In genomic region chr1:29306471-29307140, GRCh38 we compare ENCODE assay signal across 26 cellular contexts.
DNase-seq lines count a peak whose midpoint lies in the region; ATAC-seq and TF ChIP-seq lines count a peak whose summit lies in the region.
"Had no signal": no experiment of that assay in that cellular context is flagged by ENCODE, and none has a peak within 500 bp of the region (broad histone marks: within the 10 kb centered on the region; RNA-seq: fewer than 3 reads in every experiment).

No MANE protein-coding gene starts in this region.

- H2BK5ac ChIP-seq in IMR-90 (ENCODE audit: low read depth, low read length, poor library complexity, severe bottlenecking) (no peak overlapping the region), neuronal stem cell (ENCODE audit: low read length) (no peak overlapping the region)

- no peak overlapping the region for H3K27ac Mint-ChIP-seq in chondrocyte (ENCODE audit: unreplicated experiment)
- H3K27ac Mint-ChIP-seq in activated T-cell treated with anti-CD3 and anti-CD28 coated beads, Interleukin-2, amount 50 U/mL, for 72 hours, result no peak overlapping the region
- H3K27ac Mint-ChIP-seq: CD4-positive, CD25-positive, alpha-beta regulatory T cell had no signal

- TF ChIP-seq CTCF in left ventricle myocardium inferior (IDR thresholded peaks at IDR 0.05; ENCODE audit: borderline replicate concordance) (no peak), IMR-90 (conservative IDR thresholded peaks at IDR 0.05; ENCODE audit: low read depth, low read length) (no peak), chondrocyte (IDR thresholded peaks at IDR 0.05) (no peak)

- no peak overlapping the region for H3K4me3 ChIP-seq in left ventricle myocardium inferior
- no peak overlapping the region for H3K4me3 ChIP-seq in IMR-90 (ENCODE audit: insufficient read depth, low read depth, low read length)
- no peak overlapping the region for H3K4me3 ChIP-seq in neuronal stem cell (ENCODE audit: low read length in 2 of 2)
- H3K4me3 ChIP-seq: BLaER1, GM23338, HAP-1, SJSA1 had no signal

- no peak overlapping the region for H3K9ac ChIP-seq in IMR-90 (ENCODE audit: low read depth, low read length)
- no peak overlapping the region for H3K9ac ChIP-seq in neuronal stem cell (ENCODE audit: low read depth, low read length, poor library complexity)
- H3K9ac ChIP-seq: BLaER1 had no signal

- no peaks in the 10 kb centered on the region for H3K9me3 ChIP-seq in left ventricle myocardium inferior (replicated peaks)
- no peaks in the 10 kb centered on the region for H3K9me3 ChIP-seq in IMR-90 (ENCODE audit: control insufficient read depth, insufficient read depth, low read length)
- no peaks in the 10 kb centered on the region for H3K9me3 ChIP-seq in neuronal stem cell (replicated peaks in 1 of 2; ENCODE audit: control insufficient read depth in 2 of 2, insufficient read depth in 1 of 2, low read depth in 1 of 2, low read length in 2 of 2)
- H3K9me3 ChIP-seq: BLaER1, HAP-1, SJSA1 had no signal

- WGBS in IMR-90 (ENCODE audit: extremely low coverage in 2 of 2, insufficient read length in 1 of 2), 2 experiments, result 88% methylated on average over 5 of the region's 10 CpGs; no CpG with 5 or more reads in 1 of the 2 experiments
- no CpG with 5 or more reads among the region's 10 CpGs for WGBS in neuronal stem cell (ENCODE audit: extremely low coverage in 2 of 2, insufficient read length in 2 of 2, insufficient replicate concordance in 1 of 2), 2 donors

- H3K4me1 ChIP-seq in left ventricle myocardium inferior, result no peaks in the 10 kb centered on the region
- H3K4me1 ChIP-seq in IMR-90 (ENCODE audit: control insufficient read depth, insufficient read depth, low read length), result no peaks in the 10 kb centered on the region
- H3K4me1 ChIP-seq in neuronal stem cell (ENCODE audit: control insufficient read depth in 2 of 2, insufficient read depth in 1 of 2, low read depth in 1 of 2, low read length in 2 of 2), result peaks cover 0 to 2% of the 10 kb centered on the region in 2 donors
- H3K4me1 ChIP-seq: SJSA1 had no signal

- peak; percentile 40 for DNase-seq in Right ventricle myocardium inferior (ENCODE audit: missing footprints)
- no peak for DNase-seq in left ventricle myocardium inferior
- DNase-seq in IMR-90, result no peak
- peak; percentile 73 for DNase-seq in chondrocyte (ENCODE audit: low spot score)
- no peak for DNase-seq in neuronal stem cell (ENCODE audit: low spot score)
- no peak for DNase-seq in activated T-cell treated with anti-CD3 and anti-CD28 coated beads, Interleukin-2, amount 50 U/mL, for 72 hours
- DNase-seq in ACHN, result no peak
- DNase-seq: CD4-positive, CD25-positive, alpha-beta regulatory T cell; DMS153; DND-41; KBM-7; MV-4-11; NCI-H1105; NCI-H1436 treated with DMSO at 0.1 percent for 48 hours; NCI-H187 treated with DMSO at 0.1 percent for 48 hours; NCI-H446 treated with DMSO at 0.1 percent for 48 hours; NCI-H526; NCI-H82; NK-92 treated with Interleukin-12 subunit alpha and Interleukin-12 subunit beta, amount 100 ng/mL, for 24 hours; PC-3; Right ventricle myocardium superior had no signal

- no peak overlapping the region for H4K5ac ChIP-seq in IMR-90 (ENCODE audit: low read depth, low read length)

- no peaks in the 10 kb centered on the region for H3K4me1 Mint-ChIP-seq in chondrocyte (ENCODE audit: low read depth)
- no peaks in the 10 kb centered on the region for H3K4me1 Mint-ChIP-seq in activated T-cell treated with anti-CD3 and anti-CD28 coated beads, Interleukin-2, amount 50 U/mL, for 72 hours (ENCODE audit: low read depth)
- H3K4me1 Mint-ChIP-seq: CD4-positive, CD25-positive, alpha-beta regulatory T cell had no signal

- H3K27me3 Mint-ChIP-seq in chondrocyte (ENCODE audit: low read depth), result no peaks in the 10 kb centered on the region
- no peaks in the 10 kb centered on the region for H3K27me3 Mint-ChIP-seq in activated T-cell treated with anti-CD3 and anti-CD28 coated beads, Interleukin-2, amount 50 U/mL, for 72 hours (ENCODE audit: low read depth)

- H2BK120ac ChIP-seq in IMR-90 (ENCODE audit: low read depth, low read length) (no peak overlapping the region), neuronal stem cell (ENCODE audit: low read depth, low read length) (no peak overlapping the region)

- H3K36me3 ChIP-seq in left ventricle myocardium inferior, result peaks cover 7% of the 10 kb centered on the region
- peaks cover 12% of the 10 kb centered on the region; the same call in 1 of the 2 replicates for H3K36me3 ChIP-seq in IMR-90 (ENCODE audit: control insufficient read depth, insufficient read depth, low read length)
- H3K36me3 ChIP-seq in neuronal stem cell (replicated peaks in 1 of 2; ENCODE audit: control insufficient read depth in 2 of 2, insufficient read depth in 2 of 2, low read length in 2 of 2), result peaks cover 0 to 5% of the 10 kb centered on the region in 2 donors
- H3K36me3 ChIP-seq: BLaER1, SJSA1 had no signal

- peaks cover 2% of the 10 kb centered on the region for H3K9me3 Mint-ChIP-seq in chondrocyte (ENCODE audit: low read depth)
- peaks cover 0 to 3% of the 10 kb centered on the region in 2 donors for H3K9me3 Mint-ChIP-seq in activated T-cell treated with anti-CD3 and anti-CD28 coated beads, Interleukin-2, amount 50 U/mL, for 72 hours
- H3K9me3 Mint-ChIP-seq: GM23338 had no signal

- H2BK15ac ChIP-seq in IMR-90 (ENCODE audit: low read depth, low read length) (no peak overlapping the region), neuronal stem cell (ENCODE audit: low read length) (no peak overlapping the region)

- no peak for ATAC-seq in Right ventricle myocardium inferior
- peak; percentile 40; the same call in 1 of the 2 replicates for ATAC-seq in IMR-90 (ENCODE audit: low read depth)
- no peak for ATAC-seq in activated T-cell treated with anti-CD3 and anti-CD28 coated beads, Interleukin-2, amount 50 U/mL, for 72 hours (replicated peaks in 1 of 2)
- ATAC-seq in HG02938 (IDR thresholded peaks at IDR 0.05; ENCODE audit: unreplicated experiment), result no peak
- ATAC-seq: GM23338, PC-3 had no signal

- no peak for TF ChIP-seq POLR2A in IMR-90 (IDR thresholded peaks at IDR 0.05; ENCODE audit: low read depth, low read length)

- no peak overlapping the region for H3K4me3 Mint-ChIP-seq in chondrocyte (ENCODE audit: unreplicated experiment)
- H3K4me3 Mint-ChIP-seq in activated T-cell treated with anti-CD3 and anti-CD28 coated beads, Interleukin-2, amount 50 U/mL, for 72 hours, result no peak overlapping the region
- H3K4me3 Mint-ChIP-seq: CD4-positive, CD25-positive, alpha-beta regulatory T cell; GM23338 had no signal

- H3K4ac ChIP-seq in IMR-90 (ENCODE audit: low read depth, low read length) (no peak overlapping the region), neuronal stem cell (ENCODE audit: low read length) (no peak overlapping the region)

- H3K36me3 Mint-ChIP-seq in chondrocyte (ENCODE audit: low read depth), result peaks cover 15% of the 10 kb centered on the region
- H3K36me3 Mint-ChIP-seq in activated T-cell treated with anti-CD3 and anti-CD28 coated beads, Interleukin-2, amount 50 U/mL, for 72 hours (ENCODE audit: insufficient read depth in 2 of 2), result no peaks in the 10 kb centered on the region
- H3K36me3 Mint-ChIP-seq: CD4-positive, CD25-positive, alpha-beta regulatory T cell had no signal

- H3K23ac ChIP-seq in IMR-90 (ENCODE audit: low read depth, low read length), result no peak overlapping the region
- no peak overlapping the region for H3K23ac ChIP-seq in neuronal stem cell (ENCODE audit: low read depth, low read length, poor library complexity)

- no peak overlapping the region for H3K56ac ChIP-seq in IMR-90 (ENCODE audit: extremely low read depth, insufficient read depth, low read length)

- CTCF ChIA-PET in IMR-90 (lab: Yijun Ruan, JAX), result no interaction called here

- no peak overlapping the region for H2AK9ac ChIP-seq in IMR-90 (replicated peaks; ENCODE audit: low read depth, low read length, poor library complexity)

- TF ChIP-seq RAD21 in IMR-90 (IDR thresholded peaks at IDR 0.05; ENCODE audit: low read length), result no peak

- H3K18ac ChIP-seq in IMR-90 (ENCODE audit: low read depth, low read length) (no peak overlapping the region), neuronal stem cell (ENCODE audit: low read length) (peak overlapping the region; percentile 46)

- no TSS peak for BruUV-seq in IMR-90 (replicated peaks; lab: Mats Ljungman, UMichigan)

- H4K91ac ChIP-seq in IMR-90 (ENCODE audit: insufficient read depth, low read depth, low read length) (no peak overlapping the region), neuronal stem cell (ENCODE audit: low read depth, low read length, poor library complexity) (no peak overlapping the region)

- H3K9me1 ChIP-seq in IMR-90 (ENCODE audit: insufficient read depth, low read length), result no peaks in the 10 kb centered on the region

- H2BK20ac ChIP-seq in IMR-90 (ENCODE audit: low read depth, low read length), result no peak overlapping the region

- H2AK5ac ChIP-seq in IMR-90 (ENCODE audit: low read depth, low read length) (no peak overlapping the region), neuronal stem cell (ENCODE audit: low read depth, low read length) (no peak overlapping the region)

- no peak overlapping the region for H2BK12ac ChIP-seq in neuronal stem cell (ENCODE audit: low read length)

- dilution Hi-C loops in IMR-90 (cut with HindIII; ENCODE audit: low sequenced_read_pairs, unreplicated experiment), result no loop called here

- in situ Hi-C loops in IMR-90 (cut with MboI; ENCODE audit: low sequenced_read_pairs), result no loop called here
- in situ Hi-C loops in ACHN (cut with HindIII; ENCODE audit: low pct_ligation_motif_present, low pct_unique_long_range_greater_than_20kb, low sequenced_read_pairs), result no loop called here

- H3K4me2 ChIP-seq in IMR-90 (ENCODE audit: low read depth, low read length) (no peak overlapping the region), neuronal stem cell (ENCODE audit: insufficient read depth, low read length, poor library complexity, severe bottlenecking) (no peak overlapping the region)
- H3K4me2 ChIP-seq: BLaER1, GM23338 had no signal

- no peaks in the 10 kb centered on the region for H3K79me1 ChIP-seq in IMR-90 (ENCODE audit: low read depth in 1 of 2, low read length in 2 of 2)
- H3K79me1 ChIP-seq in neuronal stem cell (ENCODE audit: low read depth, low read length), result no peaks in the 10 kb centered on the region

- H3K14ac ChIP-seq in IMR-90 (replicated peaks; ENCODE audit: low read depth, low read length) (no peak overlapping the region), neuronal stem cell (ENCODE audit: low read length) (no peak overlapping the region)

- H3K27me3 ChIP-seq in left ventricle myocardium inferior (ENCODE audit: low read depth) (no peaks in the 10 kb centered on the region), IMR-90 (ENCODE audit: control insufficient read depth, insufficient read depth, low read length) (no peaks in the 10 kb centered on the region), neuronal stem cell (ENCODE audit: control insufficient read depth in 3 of 3, insufficient read depth in 3 of 3, low read depth in 1 of 3, low read length in 3 of 3) (no peaks in the 10 kb centered on the region)
- H3K27me3 ChIP-seq: BLaER1, SJSA1 had no signal

- no peak overlapping the region for H3K27ac ChIP-seq in left ventricle myocardium inferior (replicated peaks)
- H3K27ac ChIP-seq in IMR-90 (ENCODE audit: insufficient read depth, low read length), result no peak overlapping the region
- no peak overlapping the region for H3K27ac ChIP-seq in neuronal stem cell (replicated peaks; ENCODE audit: low read length)
- H3K27ac ChIP-seq: BLaER1, SJSA1 had no signal

- H4K8ac ChIP-seq in IMR-90 (ENCODE audit: low read depth in 2 of 2, low read length in 2 of 2), result no peak overlapping the region
- H4K8ac ChIP-seq in neuronal stem cell (ENCODE audit: low read depth, low read length), result no peak overlapping the region

- intact Hi-C loops in Right ventricle myocardium inferior (cut with DNase I) (no loop called here), left ventricle myocardium inferior (cut with micrococcal nuclease) (no loop called here), IMR-90 (cut with micrococcal nuclease) (no loop called here)

- H4K20me1 ChIP-seq in IMR-90 (ENCODE audit: insufficient read depth, low read length), result no peaks in the 10 kb centered on the region
- H4K20me1 ChIP-seq: BLaER1 had no signal

- POLR2A ChIA-PET in IMR-90 (lab: Charles Lee; ENCODE audit: unreplicated experiment), result no interaction called here

- no peak overlapping the region for H2AFZ ChIP-seq in IMR-90 (replicated peaks; ENCODE audit: low read length, poor library complexity)
- H2AFZ ChIP-seq in neuronal stem cell (ENCODE audit: low read length), result no peak overlapping the region
- H2AFZ ChIP-seq: GM23338 had no signal

Comparison
In these comparisons a context has a peak if more than half of its experiments do, and no peak if none do; other contexts are left out.
1. DNase-seq: peak in Right ventricle myocardium inferior (single experiment) and chondrocyte (single experiment); none in left ventricle myocardium inferior (single experiment), IMR-90 (single experiment), neuronal stem cell (single experiment), activated T-cell treated with anti-CD3 and anti-CD28 coated beads, Interleukin-2, amount 50 U/mL, for 72 hours (0 of 2) and ACHN (single experiment).